Comparison of ENCODE assay signal across 2 cellular contexts in genomic region chr22:21015051-21016006, GRCh38.
TF ChIP-seq lines count a peak whose summit lies in the region.

P2RX6 (plus strand) TSS chr22:21015165; CDS start chr22:21015175, 10 bp downstream.

TF ChIP-seq in endothelial cell of umbilical vein, 7 proteins besides CTCF, POLR2A, EP300 and RAD21 (continued from another document):
- no peak for TF ChIP-seq MAX (IDR thresholded peaks at IDR 0.05; ENCODE audit: insufficient read depth, insufficient read length)
- no peak for TF ChIP-seq FOS (IDR thresholded peaks at IDR 0.05; ENCODE audit: borderline replicate concordance, insufficient read depth, low read length)
- TF ChIP-seq GATA2 (IDR thresholded peaks at IDR 0.05; ENCODE audit: insufficient read depth, insufficient read length, low read depth, low read length) = no peak
- no peak for TF ChIP-seq EZH2 (IDR thresholded peaks at IDR 0.05; ENCODE audit: borderline replicate concordance, low read depth, low read length, severe bottlenecking)

TF ChIP-seq in neural cell, 6 proteins besides CTCF, POLR2A, EP300 and RAD21 (continued from another document):
- no peak for TF ChIP-seq REST (IDR thresholded peaks at IDR 0.05; ENCODE audit: borderline replicate concordance)
- TF ChIP-seq MXI1 (conservative IDR thresholded peaks at IDR 0.05; ENCODE audit: poor library complexity, severe bottlenecking) = no peak
- TF ChIP-seq SMC3 (conservative IDR thresholded peaks at IDR 0.05; ENCODE audit: poor library complexity) = no peak
- no peak for TF ChIP-seq EZH2 (IDR thresholded peaks at IDR 0.05; ENCODE audit: borderline replicate concordance, insufficient read depth, low read length, poor library complexity, severe bottlenecking)
- TF ChIP-seq POLR2AphosphoS5 (IDR thresholded peaks at IDR 0.05) = no peak
